In genomic region chr22:20748820-20749428, GRCh38 we compare ENCODE assay signal across 9 cellular contexts. TPM values are rescaled to one million over a fixed set of nuclear protein-coding genes. Genes with fewer than 3 reads are reported as not detected.
DNase-seq lines count a peak whose midpoint lies in the region; ATAC-seq, FAIRE-seq and TF ChIP-seq lines count a peak whose summit lies in the region.
"Had no signal": no experiment of that assay in that cellular context is flagged by ENCODE, and none has a peak within 500 bp of the region (broad histone marks: within the 10 kb centered on the region; RNA-seq: fewer than 3 reads in every experiment).

No MANE protein-coding gene starts in this region.

- no peaks in the 10 kb centered on the region for H3K9me3 ChIP-seq in suprapubic skin

- POLR2A ChIA-PET in AG04449 (lab: Yijun Ruan, JAX) (no interaction called here), HEK293T (lab: Yijun Ruan, JAX) (no interaction called here)

- CTCF ChIA-PET in AG04449 (lab: Yijun Ruan, JAX): interaction anchor here (1.8 kb wide), 1 partner anchor 35 kb away, joined by 6 read pairs; no protein-coding TSS in a partner anchor
- CTCF ChIA-PET in HEK293T (lab: Yijun Ruan, JAX): no interaction called here

- peak; percentile 26 for DNase-seq in AG04449 (ENCODE audit: low read depth, low spot score)
- DNase-seq in GM19239 (ENCODE audit: insufficient read length, low spot score): peak; percentile 63
- peak in 5 of 61 donors; percentile 20 to 54 (median 42) for DNase-seq in caudate nucleus (lab: John Stamatoyannopoulos, UW)
- no peak for DNase-seq in suprapubic skin (ENCODE audit: low spot score in 2 of 2)
- no peak for DNase-seq in HEK293T (ENCODE audit: extremely low spot score)
- no peak for DNase-seq in D721Med (ENCODE audit: insufficient read length, low spot score)
- DNase-seq: activated T-cell treated with anti-CD3 and anti-CD28 coated beads, Interleukin-2, amount 50 U/mL, for 72 hours had no signal

- TF ChIP-seq POLR2A in suprapubic skin (IDR thresholded peaks at IDR 0.05): no peak

- 66% methylated on average over 8 of the region's 8 CpGs for WGBS in suprapubic skin

- peaks cover 76% of the 10 kb centered on the region for H3K36me3 ChIP-seq in suprapubic skin

- H3K4me1 ChIP-seq in suprapubic skin: peaks cover 22% of the 10 kb centered on the region

- H3K27ac ChIP-seq in caudate nucleus (ENCODE audit: low read depth, low read length): peak overlapping the region; percentile 81
- H3K27ac ChIP-seq in suprapubic skin: no peak overlapping the region

- ATAC-seq in HG03139 (IDR thresholded peaks at IDR 0.05; ENCODE audit: unreplicated experiment) (peak; percentile 52), GM18870 (IDR thresholded peaks at IDR 0.05; ENCODE audit: unreplicated experiment) (no peak)
- ATAC-seq: activated T-cell treated with anti-CD3 and anti-CD28 coated beads, Interleukin-2, amount 50 U/mL, for 72 hours had no signal

- H3K27me3 ChIP-seq in suprapubic skin: no peaks in the 10 kb centered on the region

- TF ChIP-seq EP300 in suprapubic skin (IDR thresholded peaks at IDR 0.05): no peak

- FAIRE-seq in GM19239 (lab: Jason Lieb, UNC) (peak; percentile 94), D721Med (lab: Jason Lieb, UNC) (no peak)

- TF ChIP-seq CTCF in AG04449 (IDR thresholded peaks at IDR 0.05; ENCODE audit: insufficient read depth, low read length, missing control alignments): no peak
- no peak for TF ChIP-seq CTCF in suprapubic skin (IDR thresholded peaks at IDR 0.05)
- no peak for TF ChIP-seq CTCF in D721Med (IDR thresholded peaks at IDR 0.05; ENCODE audit: insufficient read depth, missing control alignments)

- H3K4me3 ChIP-seq in AG04449 (ENCODE audit: low read depth, low read length) (no peak overlapping the region), suprapubic skin (no peak overlapping the region)

TF ChIP-seq in HEK293T, 16 proteins besides CTCF, POLR2A, EP300 and RAD21:
- TF ChIP-seq L3MBTL2 (conservative IDR thresholded peaks at IDR 0.05) (no peak), CTBP1 (IDR thresholded peaks at IDR 0.05; ENCODE audit: borderline replicate concordance) (no peak), SP1 (IDR thresholded peaks at IDR 0.05) (no peak), BHLHE40 (IDR thresholded peaks at IDR 0.05; ENCODE audit: borderline replicate concordance) (no peak)

RNA-seq across cellular contexts. Expression of gene SERPIND1, which starts 25.0 kb away (rescaled TPM):
- under 1 TPM in 1 of 4 donors, not detected in 3; 0.40 TPM for total RNA-seq in suprapubic skin
- total RNA-seq: activated T-cell treated with anti-CD3 and anti-CD28 coated beads, Interleukin-2, amount 50 U/mL, for 72 hours had no signal

Comparison
In these comparisons a context has a peak if more than half of its experiments do, and no peak if none do; other contexts are left out.
1. DNase-seq: peak in AG04449 (single experiment) and GM19239 (single experiment); none in suprapubic skin (0 of 2), HEK293T (single experiment) and D721Med (single experiment).